ENCODE assay signal across 21 cellular contexts in the genomic region with DNA sequence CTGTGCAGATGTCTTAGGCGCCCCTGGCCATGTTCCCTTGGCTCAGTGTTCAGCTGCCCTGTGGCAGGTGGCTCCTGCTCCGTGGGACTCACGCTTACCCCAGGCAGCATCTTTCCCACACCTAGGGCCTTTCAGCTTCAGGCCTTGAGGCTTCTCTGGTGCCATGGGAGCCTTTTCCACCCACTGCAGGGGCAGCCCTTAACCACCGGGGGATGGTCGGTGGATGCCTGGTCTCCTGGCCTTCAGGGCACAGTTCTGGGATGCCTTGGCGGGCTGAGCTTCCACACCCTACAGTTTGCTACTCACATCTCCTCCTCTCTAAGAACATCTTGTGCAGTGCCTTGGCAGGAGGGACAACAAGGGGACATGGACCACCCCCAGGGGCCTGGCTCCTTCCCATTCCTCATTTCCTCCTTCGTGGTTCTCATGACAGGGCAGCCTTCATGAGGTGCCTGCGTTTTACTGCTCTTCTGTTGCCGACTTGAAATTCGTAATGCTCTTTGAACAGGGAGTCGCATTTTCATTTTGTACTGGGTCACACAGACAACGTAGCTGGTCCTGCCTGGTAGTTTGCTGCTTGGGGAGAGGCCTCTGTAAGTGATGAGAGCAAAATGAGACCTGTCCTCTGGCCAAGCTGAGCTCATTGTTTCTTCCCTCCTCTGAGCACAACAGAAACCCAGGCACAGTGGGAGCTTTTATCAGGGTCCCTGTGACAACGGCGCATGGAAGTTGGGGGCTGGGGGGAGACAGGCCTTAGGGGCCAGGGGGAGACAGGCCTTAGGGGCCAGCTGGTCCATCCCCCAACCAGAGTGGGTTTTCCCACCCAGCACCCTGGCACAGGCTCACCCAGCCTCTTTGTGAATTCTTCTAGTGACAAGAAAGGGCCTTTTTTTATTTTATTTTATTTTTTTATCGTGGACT.
DNase-seq lines count a peak whose midpoint lies in the region; ATAC-seq and TF ChIP-seq lines count a peak whose summit lies in the region.
"Had no signal": no experiment of that assay in that cellular context is flagged by ENCODE, and none has a peak within 500 bp of the region (broad histone marks: within the 10 kb centered on the region; RNA-seq: fewer than 3 reads in every experiment).

No MANE protein-coding gene starts in this region.

- H3K9me3 Mint-ChIP-seq in CD4-positive, alpha-beta memory T cell: no peaks in the 10 kb centered on the region
- no peaks in the 10 kb centered on the region for H3K9me3 Mint-ChIP-seq in neural progenitor cell
- H3K9me3 Mint-ChIP-seq: activated T-cell treated with anti-CD3 and anti-CD28 coated beads, Interleukin-2, amount 50 U/mL, for 72 hours had no signal

- CTCF ChIA-PET in CD4-positive, alpha-beta memory T cell (lab: Charles Lee; ENCODE audit: partially characterized antibody): interaction anchor here (4.7 kb wide), 1 partner anchor 39 kb away, joined by 19 read pairs; no protein-coding TSS in a partner anchor

- ATAC-seq in HG02970 (IDR thresholded peaks at IDR 0.05; ENCODE audit: low FRiP score, unreplicated experiment) (no peak), left lobe of liver (no peak)
- ATAC-seq: left ventricle myocardium superior had no signal

- H4K20me1 ChIP-seq in neural progenitor cell (ENCODE audit: low read depth): no peaks in the 10 kb centered on the region

- peaks cover 32% of the 10 kb centered on the region for H3K4me1 ChIP-seq in CD4-positive, alpha-beta memory T cell (ENCODE audit: insufficient read depth, low read length)
- peaks cover 6% of the 10 kb centered on the region for H3K4me1 ChIP-seq in neural progenitor cell
- H3K4me1 ChIP-seq: prostate gland had no signal

- H3K36me3 Mint-ChIP-seq in CD4-positive, alpha-beta memory T cell: no peaks in the 10 kb centered on the region
- H3K36me3 Mint-ChIP-seq in neural progenitor cell: no peaks in the 10 kb centered on the region

- peak overlapping the region in 5 of 7 donors; percentile 42 to 81 (median 53) for H3K27ac Mint-ChIP-seq in CD4-positive, alpha-beta memory T cell
- H3K27ac Mint-ChIP-seq in neural progenitor cell: peak overlapping the region; percentile 72
- H3K27ac Mint-ChIP-seq: B cell had no signal

- no peaks in the 10 kb centered on the region for H3K36me3 ChIP-seq in CD4-positive, alpha-beta memory T cell (ENCODE audit: insufficient read depth, low read length)
- no peaks in the 10 kb centered on the region for H3K36me3 ChIP-seq in KOPT-K1 (ENCODE audit: insufficient read depth, low read length)
- H3K36me3 ChIP-seq in neural progenitor cell: no peaks in the 10 kb centered on the region
- H3K36me3 ChIP-seq: esophagus muscularis mucosa, MG63, prostate gland, thoracic aorta had no signal

- H3K4me2 ChIP-seq in neural progenitor cell: no peak overlapping the region
- H3K4me2 ChIP-seq: smooth muscle cell had no signal

- no peaks in the 10 kb centered on the region for H3K27me3 Mint-ChIP-seq in CD4-positive, alpha-beta memory T cell
- peaks cover 30% of the 10 kb centered on the region for H3K27me3 Mint-ChIP-seq in neural progenitor cell (ENCODE audit: insufficient read depth, low read depth)

- no peaks in the 10 kb centered on the region for H3F3A ChIP-seq in neural progenitor cell (ENCODE audit: low read depth)

- POLR2A ChIA-PET in CD4-positive, alpha-beta memory T cell (lab: Charles Lee; ENCODE audit: partially characterized antibody): no interaction called here

- H3K4me3 Mint-ChIP-seq in CD4-positive, alpha-beta memory T cell: peak overlapping the region in 1 of 8 donors; percentile 2
- no peak overlapping the region for H3K4me3 Mint-ChIP-seq in neural progenitor cell
- H3K4me3 Mint-ChIP-seq: B cell had no signal

- TF ChIP-seq CTCF in neural progenitor cell (IDR thresholded peaks at IDR 0.05): no peak

- H3K27ac ChIP-seq in CD4-positive, alpha-beta memory T cell (ENCODE audit: low read depth, low read length): no peak overlapping the region
- peak overlapping the region; percentile 74 for H3K27ac ChIP-seq in KOPT-K1 (ENCODE audit: low read depth, low read length, poor library complexity, severe bottlenecking)
- H3K27ac ChIP-seq in cingulate gyrus (ENCODE audit: low read depth, low read length): peak overlapping the region; percentile 99
- no peak overlapping the region for H3K27ac ChIP-seq in neural progenitor cell
- H3K27ac ChIP-seq: prostate gland, thoracic aorta had no signal

- H3K9ac ChIP-seq in neural progenitor cell: no peak overlapping the region

- H3K4me3 ChIP-seq in CD4-positive, alpha-beta memory T cell (ENCODE audit: low read length in 2 of 2): no peak overlapping the region
- no peak overlapping the region for H3K4me3 ChIP-seq in neural progenitor cell
- H3K4me3 ChIP-seq: esophagus muscularis mucosa, MG63, prostate gland, smooth muscle cell, thoracic aorta had no signal

- no peaks in the 10 kb centered on the region for H3K27me3 ChIP-seq in CD4-positive, alpha-beta memory T cell (ENCODE audit: insufficient read depth, low read length)
- H3K27me3 ChIP-seq in neural progenitor cell: no peaks in the 10 kb centered on the region
- H3K27me3 ChIP-seq: MG63 had no signal

- H3K9me3 ChIP-seq in CD4-positive, alpha-beta memory T cell (ENCODE audit: control insufficient read depth in 1 of 2, low read length in 2 of 2): no peaks in the 10 kb centered on the region
- H3K9me3 ChIP-seq in KOPT-K1 (ENCODE audit: insufficient read depth, low read length, poor library complexity, severe bottlenecking) (no peaks in the 10 kb centered on the region), neural progenitor cell (ENCODE audit: low read depth) (no peaks in the 10 kb centered on the region)
- H3K9me3 ChIP-seq: esophagus muscularis mucosa, MG63, prostate gland, thoracic aorta had no signal

- H3K79me2 ChIP-seq in neural progenitor cell (ENCODE audit: low read depth): no peaks in the 10 kb centered on the region

- intact Hi-C loops in CD4-positive, alpha-beta memory T cell (cut with micrococcal nuclease): no loop called here

- peak overlapping the region; percentile 85 for H2AFZ ChIP-seq in neural progenitor cell (replicated peaks)

- H3K4me1 Mint-ChIP-seq in CD4-positive, alpha-beta memory T cell: peaks cover 26 to 43% (median 30%) of the 10 kb centered on the region in 4 donors
- peaks cover 37% of the 10 kb centered on the region for H3K4me1 Mint-ChIP-seq in neural progenitor cell

- no peak for DNase-seq in CD4-positive, alpha-beta memory T cell
- DNase-seq in neural progenitor cell (ENCODE audit: low spot score) (no peak), GM19240 (ENCODE audit: insufficient read length, low spot score) (no peak), left lobe of liver (ENCODE audit: low spot score) (no peak), NCI-H345 treated with DMSO at 0.1 percent for 48 hours (lab: John Stamatoyannopoulos, UW; ENCODE audit: unreplicated experiment) (no peak)
- DNase-seq: activated T-cell treated with anti-CD3 and anti-CD28 coated beads, Interleukin-2, amount 50 U/mL, for 72 hours; GDM1; left ventricle myocardium superior; NCI-H1694; Right ventricle myocardium superior; stimulated activated CD8-positive, alpha-beta memory T cell treated with anti-CD3 and anti-CD28 coated beads, Interleukin-4, amount 100 ng/mL, for 48 hours; T-helper 1 cell had no signal

Comparison
In these comparisons a context has a peak if more than half of its experiments do, and no peak if none do; other contexts are left out.
1. H3K27ac ChIP-seq: peak in KOPT-K1 (single experiment) and cingulate gyrus (single experiment); none in CD4-positive, alpha-beta memory T cell (single experiment) and neural progenitor cell (single experiment).